17 cellular contexts compared by ENCODE assay signal in genomic region chr2:73614997-73615396, GRCh38. TPM values are rescaled to one million over a fixed set of nuclear protein-coding genes. Genes with fewer than 3 reads are reported as not detected.
DNase-seq lines count a peak whose midpoint lies in the region; ATAC-seq and TF ChIP-seq lines count a peak whose summit lies in the region.
"Had no signal": no experiment of that assay in that cellular context is flagged by ENCODE, and none has a peak within 500 bp of the region (broad histone marks: within the 10 kb centered on the region; RNA-seq: fewer than 3 reads in every experiment).

No MANE protein-coding gene starts in this region.

- H3K36me3 ChIP-seq in left ventricle myocardium inferior: peaks cover 8% of the 10 kb centered on the region
- H3K36me3 ChIP-seq in heart right ventricle: peaks cover 0 to 10% (median 0%) of the 10 kb centered on the region in 9 donors
- H3K36me3 ChIP-seq: BE2C had no signal

- H3K4me1 ChIP-seq in left ventricle myocardium inferior (peaks cover 11% of the 10 kb centered on the region), heart right ventricle (peaks cover 0 to 10% (median 0%) of the 10 kb centered on the region in 9 donors)
- H3K4me1 ChIP-seq: A549, BE2C had no signal

- TF ChIP-seq CTCF in left ventricle myocardium inferior (IDR thresholded peaks at IDR 0.05; ENCODE audit: borderline replicate concordance): no peak
- TF ChIP-seq CTCF in heart right ventricle (IDR thresholded peaks at IDR 0.05): no peak

- DNase-seq in Right ventricle myocardium superior (no peak), left ventricle myocardium inferior (no peak), NCI-H526 treated with DMSO at 0.1 percent for 48 hours (lab: John Stamatoyannopoulos, UW) (peak; percentile 89), heart right ventricle (no peak)
- DNase-seq: BE2C; CD4-positive, alpha-beta memory T cell; DMS79; GOT3; H9 had no signal

- H3K27ac ChIP-seq in left ventricle myocardium inferior (replicated peaks) (no peak overlapping the region), heart right ventricle (no peak overlapping the region)
- H3K27ac ChIP-seq: A549, C4-2B had no signal

- no peak overlapping the region for H3K4me3 ChIP-seq in left ventricle myocardium inferior
- no peak overlapping the region for H3K4me3 ChIP-seq in heart right ventricle
- H3K4me3 ChIP-seq: A549, GM12878 had no signal

- no peaks in the 10 kb centered on the region for H3K9me3 ChIP-seq in left ventricle myocardium inferior (replicated peaks)
- H3K9me3 ChIP-seq in heart right ventricle: no peaks in the 10 kb centered on the region
- H3K9me3 ChIP-seq: A549, BE2C had no signal

- intact Hi-C loops in Right ventricle myocardium superior (cut with DNase I) (no loop called here), left ventricle myocardium inferior (cut with micrococcal nuclease) (no loop called here), heart right ventricle (cut with DNase I) (no loop called here)

- peak; percentile 52 for ATAC-seq in Right ventricle myocardium superior (ENCODE audit: poor library complexity)
- peak in 6 of 8 donors; percentile 40 to 71 (median 68) for ATAC-seq in heart right ventricle
- no peak for ATAC-seq in HG02885 (IDR thresholded peaks at IDR 0.05; ENCODE audit: poor library complexity, unreplicated experiment)
- no peak for ATAC-seq in GM18511 (IDR thresholded peaks at IDR 0.05; ENCODE audit: unreplicated experiment)
- ATAC-seq: A549 had no signal

- H3K27me3 ChIP-seq in left ventricle myocardium inferior (ENCODE audit: low read depth): no peaks in the 10 kb centered on the region
- H3K27me3 ChIP-seq in heart right ventricle: no peaks in the 10 kb centered on the region
- H3K27me3 ChIP-seq: BE2C had no signal

RNA-seq across cellular contexts. Expression of gene NAT8, which starts 27.2 kb away (rescaled TPM):
- total RNA-seq in Right ventricle myocardium superior (not detected), left ventricle myocardium inferior (not detected), heart right ventricle (not detected)
- polyA plus RNA-seq in heart right ventricle: not detected
- total RNA-seq: CD4-positive, alpha-beta memory T cell; G401; GM12878; H9; HT1080 had no signal
- polyA plus RNA-seq: A549; AG04450; CD4-positive, alpha-beta memory T cell; GM12878 had no signal

Comparison
In these comparisons a context has a peak if more than half of its experiments do, and no peak if none do; other contexts are left out.
1. ATAC-seq: peak in Right ventricle myocardium superior (single experiment) and heart right ventricle (6 of 8); none in HG02885 (single experiment) and GM18511 (single experiment).